In genomic region chr7:80018941-80019808, GRCh38 we compare ENCODE assay signal across 8 cellular contexts.
A peak's percentile ranks its signal among the peaks of the same experiment; 100 is the strongest.
DNase-seq lines count a peak whose midpoint lies in the region; ATAC-seq and TF ChIP-seq lines count a peak whose summit lies in the region.

No MANE protein-coding gene starts in this region.

- no peak overlapping the region for H3K4me2 ChIP-seq in SU-DHL-6 (ENCODE audit: low read depth, low read length, poor library complexity, severe bottlenecking)

- no peak for TF ChIP-seq POLR2A in thyroid gland (IDR thresholded peaks at IDR 0.05)

- H3F3A ChIP-seq in SU-DHL-6 (ENCODE audit: insufficient read depth), result no peaks in the 10 kb centered on the region

- no peak overlapping the region for H3K9ac ChIP-seq in SU-DHL-6 (ENCODE audit: low read length)

- peak; percentile 87 for ATAC-seq in HG02763 (IDR thresholded peaks at IDR 0.05; ENCODE audit: unreplicated experiment)

- H3K27me3 ChIP-seq in SU-DHL-6 (ENCODE audit: low read length), result no peaks in the 10 kb centered on the region
- H3K27me3 ChIP-seq in dorsolateral prefrontal cortex, result no peaks in the 10 kb centered on the region
- H3K27me3 ChIP-seq in thyroid gland, result no peaks in the 10 kb centered on the region

- TF ChIP-seq CTCF in GM13977 (IDR thresholded peaks at IDR 0.05; ENCODE audit: extremely low read depth, insufficient read depth, missing control alignments) (peak; percentile 89), SU-DHL-6 (IDR thresholded peaks at IDR 0.05; ENCODE audit: insufficient read depth, low read length, poor library complexity, severe bottlenecking) (peak; percentile 95), dorsolateral prefrontal cortex (IDR thresholded peaks at IDR 0.05 in 54 of 56, conservative IDR thresholded peaks at IDR 0.05 in 2 of 56; ENCODE audit: low read depth in 1 of 56, partially characterized antibody in 56 of 56) (peak; percentile 72 to 96 (median 88)), thyroid gland (IDR thresholded peaks at IDR 0.05) (peak; percentile 46 to 84 (median 70))

- no peak overlapping the region for H3K27ac ChIP-seq in SU-DHL-6 (ENCODE audit: low read depth, low read length)
- H3K27ac ChIP-seq in dorsolateral prefrontal cortex, result no peak overlapping the region
- no peak overlapping the region for H3K27ac ChIP-seq in thyroid gland

- H3K9me2 ChIP-seq in SU-DHL-6 (replicated peaks; ENCODE audit: insufficient read depth, low read length), result no peaks in the 10 kb centered on the region

- DNase-seq in ACHN (peak; percentile 72), GM13977 (ENCODE audit: low spot score) (peak; percentile 59), NCI-H1092 treated with DMSO at 0.1 percent for 48 hours (lab: John Stamatoyannopoulos, UW) (peak; percentile 84), dorsolateral prefrontal cortex (peak in 5 of 10 donors; percentile 13 to 48 (median 27)), medulla oblongata (ENCODE audit: extremely low spot score) (peak; percentile 63), thyroid gland (peak; percentile 30 to 56)

- in situ Hi-C loops in ACHN (cut with HindIII; ENCODE audit: low pct_ligation_motif_present, low pct_unique_long_range_greater_than_20kb, low sequenced_read_pairs) (no loop called here), GM13977 (cut with MboI; ENCODE audit: low pct_unique_long_range_greater_than_20kb, low sequenced_read_pairs, unreplicated experiment) (no loop called here)

- no peaks in the 10 kb centered on the region for H3K4me1 ChIP-seq in thyroid gland

- H3K36me3 ChIP-seq in SU-DHL-6 (ENCODE audit: low read length), result no peaks in the 10 kb centered on the region
- H3K36me3 ChIP-seq in thyroid gland, result no peaks in the 10 kb centered on the region

- no peaks in the 10 kb centered on the region for H4K20me1 ChIP-seq in SU-DHL-6 (ENCODE audit: low read depth, low read length)

- H3K4me3 ChIP-seq in SU-DHL-6 (ENCODE audit: insufficient read depth, low read length, poor library complexity, severe bottlenecking), result no peak overlapping the region
- H3K4me3 ChIP-seq in dorsolateral prefrontal cortex, result no peak overlapping the region
- H3K4me3 ChIP-seq in thyroid gland (replicated peaks in 1 of 3), result no peak overlapping the region

- H3K79me2 ChIP-seq in SU-DHL-6 (ENCODE audit: insufficient read depth, low read length), result no peaks in the 10 kb centered on the region

- intact Hi-C loops in dorsolateral prefrontal cortex (cut with DNase I), result loop anchor here in 1 of 2 donors (5.0 kb wide), 1 partner anchor 212 kb away; no protein-coding TSS in a partner anchor
- intact Hi-C loops in thyroid gland (cut with DNase I), result loop anchor here (10.0 kb wide), 1 partner anchor 204 kb away; no protein-coding TSS in a partner anchor

- no peaks in the 10 kb centered on the region for H3K9me3 ChIP-seq in SU-DHL-6 (ENCODE audit: insufficient read depth, low read length)
- H3K9me3 ChIP-seq in thyroid gland, result no peaks in the 10 kb centered on the region

- H2AFZ ChIP-seq in SU-DHL-6 (ENCODE audit: low read depth, low read length, severe bottlenecking), result no peak overlapping the region

- 32 to 33% methylated on average over 9 of the region's 9 CpGs for WGBS in thyroid gland, 2 donors
